ENCODE assay signal across 8 cellular contexts in genomic region chr20:34516038-34516873, GRCh38. TPM values are rescaled to one million over a fixed set of nuclear protein-coding genes. Genes with fewer than 3 reads are reported as not detected.
DNase-seq lines count a peak whose midpoint lies in the region; ATAC-seq, FAIRE-seq and TF ChIP-seq lines count a peak whose summit lies in the region.

Gene DYNLRB1 (plus strand): TSS chr20:34516422. CDS start chr20:34516459, 37 bp downstream.

- H3K4me1 Mint-ChIP-seq in activated T-cell treated with anti-CD3 and anti-CD28 coated beads, Interleukin-2, amount 50 U/mL, for 72 hours (ENCODE audit: low read depth): peaks cover 35% of the 10 kb centered on the region

- no peak for TF ChIP-seq CTCF in esophagus muscularis mucosa (IDR thresholded peaks at IDR 0.05)

- WGBS in esophagus muscularis mucosa: 2% methylated on average over 20 of the region's 61 CpGs

- H2AFZ ChIP-seq in Karpas-422 (ENCODE audit: low read length): peak within 1 kb of the TSS; percentile 91

- peak within 1 kb of the TSS; percentile 83 for H3K9ac ChIP-seq in Karpas-422 (ENCODE audit: low read length)

- H3K9me3 Mint-ChIP-seq in activated T-cell treated with anti-CD3 and anti-CD28 coated beads, Interleukin-2, amount 50 U/mL, for 72 hours: no peaks in the 10 kb centered on the region

- H3K9me3 ChIP-seq in Karpas-422 (ENCODE audit: low read length): no peaks in the 10 kb centered on the region
- H3K9me3 ChIP-seq in esophagus muscularis mucosa: no peaks in the 10 kb centered on the region
- H3K9me3 ChIP-seq in muscle layer of duodenum (ENCODE audit: control insufficient read depth in 1 of 2, low read length in 2 of 2): no peaks in the 10 kb centered on the region

- peaks cover 35% of the 10 kb centered on the region for H3K4me1 ChIP-seq in Karpas-422 (ENCODE audit: low read length)
- H3K4me1 ChIP-seq in esophagus muscularis mucosa: peaks cover 22 to 67% (median 61%) of the 10 kb centered on the region in 4 donors
- H3K4me1 ChIP-seq in muscle layer of duodenum (ENCODE audit: control insufficient read depth in 1 of 2, insufficient read depth in 2 of 2, low read length in 2 of 2): peaks cover 6 to 32% of the 10 kb centered on the region in 2 donors

- H3K4me3 ChIP-seq in Karpas-422 (ENCODE audit: low read length): peak within 1 kb of the TSS; percentile 88
- peak within 1 kb of the TSS; percentile 68 to 91 (median 76) for H3K4me3 ChIP-seq in esophagus muscularis mucosa
- H3K4me3 ChIP-seq in muscle layer of duodenum (ENCODE audit: low read depth in 1 of 2, low read length in 2 of 2): peak within 1 kb of the TSS; percentile 92 to 93

- DNase-seq in DMS79 (lab: John Stamatoyannopoulos, UW): peak; percentile 85
- DNase-seq in Karpas-422: peak; percentile 98
- peak; percentile 91 for DNase-seq in RCC 7860 (ENCODE audit: low spot score)
- peak; percentile 96 to 97 for DNase-seq in activated T-cell treated with anti-CD3 and anti-CD28 coated beads, Interleukin-2, amount 50 U/mL, for 72 hours
- DNase-seq in esophagus muscularis mucosa (ENCODE audit: extremely low spot score): peak; percentile 99
- peak; percentile 90 for DNase-seq in stimulated activated CD8-positive, alpha-beta memory T cell treated with anti-CD3 and anti-CD28 coated beads, Interleukin-7, amount 100 ng/mL, for 24 hours (ENCODE audit: low read depth)

- TF ChIP-seq POLR2A in esophagus muscularis mucosa (IDR thresholded peaks at IDR 0.05; ENCODE audit: low read depth): peak; percentile 55

- H3K4me2 ChIP-seq in Karpas-422 (ENCODE audit: low read depth, low read length, poor library complexity, severe bottlenecking): peak within 1 kb of the TSS; percentile 96

- H3K27ac ChIP-seq in Karpas-422 (ENCODE audit: low read length) (peak within 1 kb of the TSS; percentile 66), esophagus muscularis mucosa (replicated peaks in 1 of 4) (peak within 1 kb of the TSS; percentile 90 to 93 (median 93)), muscle layer of duodenum (ENCODE audit: low read length) (peak within 1 kb of the TSS; percentile 89)

- ATAC-seq in GM21786 (IDR thresholded peaks at IDR 0.05; ENCODE audit: unreplicated experiment): peak; percentile 68
- peak; percentile 86 to 87 for ATAC-seq in activated T-cell treated with anti-CD3 and anti-CD28 coated beads, Interleukin-2, amount 50 U/mL, for 72 hours (replicated peaks in 1 of 2)

- no peaks in the 10 kb centered on the region for H3K9me2 ChIP-seq in Karpas-422 (replicated peaks; ENCODE audit: insufficient read depth, low read length)

- H3K27ac Mint-ChIP-seq in activated T-cell treated with anti-CD3 and anti-CD28 coated beads, Interleukin-2, amount 50 U/mL, for 72 hours: peak within 1 kb of the TSS; percentile 99

- peak within 1 kb of the TSS; percentile 98 to 99 for H3K4me3 Mint-ChIP-seq in activated T-cell treated with anti-CD3 and anti-CD28 coated beads, Interleukin-2, amount 50 U/mL, for 72 hours

- H3K27me3 ChIP-seq in Karpas-422 (ENCODE audit: low read length) (no peaks in the 10 kb centered on the region), esophagus muscularis mucosa (no peaks in the 10 kb centered on the region), muscle layer of duodenum (ENCODE audit: low read depth, low read length) (no peaks in the 10 kb centered on the region)

- intact Hi-C loops in esophagus muscularis mucosa (cut with DNase I): no loop called here

- no peaks in the 10 kb centered on the region for H3K27me3 Mint-ChIP-seq in activated T-cell treated with anti-CD3 and anti-CD28 coated beads, Interleukin-2, amount 50 U/mL, for 72 hours (ENCODE audit: low read depth)

- no peak for TF ChIP-seq EP300 in esophagus muscularis mucosa (IDR thresholded peaks at IDR 0.05)

- H3K36me3 Mint-ChIP-seq in activated T-cell treated with anti-CD3 and anti-CD28 coated beads, Interleukin-2, amount 50 U/mL, for 72 hours (ENCODE audit: insufficient read depth in 2 of 2): peaks cover 0 to 10% of the 10 kb centered on the region in 2 donors

- peaks cover 53% of the 10 kb centered on the region for H3K79me2 ChIP-seq in Karpas-422 (ENCODE audit: low read length)

- peak; percentile 83 for FAIRE-seq in RCC 7860 (lab: Jason Lieb, UNC)

- H3K36me3 ChIP-seq in Karpas-422 (ENCODE audit: insufficient read depth, low read length) (0 out of 2 replicates have a peak, but pooled peaks cover 3% of the 10 kb centered on the region), esophagus muscularis mucosa (peaks cover 0 to 20% (median 6%) of the 10 kb centered on the region in 4 donors), muscle layer of duodenum (ENCODE audit: control insufficient read depth in 1 of 2, insufficient read depth in 2 of 2, low read length in 2 of 2) (peaks cover 0 to 7% of the 10 kb centered on the region in 2 donors)

- H4K20me1 ChIP-seq in Karpas-422 (ENCODE audit: insufficient read depth, low read depth, low read length): no peaks in the 10 kb centered on the region

RNA-seq across cellular contexts. Expression of gene DYNLRB1, which starts in this region (rescaled TPM):
- 163 and 179 TPM in 2 replicates for total RNA-seq in Karpas-422 (2014; rRNA removed; shearing (Covaris generic); ENCODE audit: low replicate concordance)
- 10 to 100 TPM; 70.5 to 75.9 TPM for total RNA-seq in activated T-cell treated with anti-CD3 and anti-CD28 coated beads, Interleukin-2, amount 50 U/mL, for 72 hours
- total RNA-seq in esophagus muscularis mucosa: 100 to 1,000 TPM; 152 to 252 (median 191) TPM

Comparison
In these comparisons a context has a peak if more than half of its experiments do, and no peak if none do; other contexts are left out.
1. Peak in every context shown above with its lines: DNase-seq, ATAC-seq, H3K4me3 ChIP-seq and H3K27ac ChIP-seq.